Comparison of ENCODE assay signal across 18 cellular contexts in genomic region chr6:147974376-147974775, GRCh38.
DNase-seq lines count a peak whose midpoint lies in the region; ATAC-seq and TF ChIP-seq lines count a peak whose summit lies in the region.
"Had no signal": no experiment of that assay in that cellular context is flagged by ENCODE, and none has a peak within 500 bp of the region (broad histone marks: within the 10 kb centered on the region; RNA-seq: fewer than 3 reads in every experiment).

No MANE protein-coding gene starts in this region.

- H2BK5ac ChIP-seq in IMR-90 (ENCODE audit: low read depth, low read length, poor library complexity, severe bottlenecking), result no peak overlapping the region

- H3K56ac ChIP-seq in IMR-90 (ENCODE audit: extremely low read depth, insufficient read depth, low read length), result no peak overlapping the region

- H3K14ac ChIP-seq in IMR-90 (replicated peaks; ENCODE audit: low read depth, low read length), result no peak overlapping the region

- no peak overlapping the region for H3K23ac ChIP-seq in IMR-90 (ENCODE audit: low read depth, low read length)

- H3K27ac ChIP-seq in IMR-90 (ENCODE audit: insufficient read depth, low read length), result no peak overlapping the region
- H3K27ac ChIP-seq in colonic mucosa, result no peak overlapping the region
- H3K27ac ChIP-seq: left ventricle myocardium inferior, neutrophil, Peyer's patch, upper lobe of right lung had no signal

- BruUV-seq in IMR-90 (replicated peaks; lab: Mats Ljungman, UMichigan), result no TSS peak

- no peak overlapping the region for H2BK120ac ChIP-seq in IMR-90 (ENCODE audit: low read depth, low read length)

- H2BK20ac ChIP-seq in IMR-90 (ENCODE audit: low read depth, low read length), result no peak overlapping the region

- no peaks in the 10 kb centered on the region for H3K36me3 ChIP-seq in IMR-90 (ENCODE audit: control insufficient read depth, insufficient read depth, low read length)
- H3K36me3 ChIP-seq in colonic mucosa, result no peaks in the 10 kb centered on the region
- H3K36me3 ChIP-seq: left ventricle myocardium inferior, neutrophil, Peyer's patch, upper lobe of right lung had no signal

- H3K9ac ChIP-seq in IMR-90 (ENCODE audit: low read depth, low read length) (no peak overlapping the region), colonic mucosa (ENCODE audit: low read depth in 2 of 2, low read length in 2 of 2) (no peak overlapping the region)

- dilution Hi-C loops in IMR-90 (cut with HindIII; ENCODE audit: low sequenced_read_pairs, unreplicated experiment), result no loop called here

- H3K9me3 ChIP-seq in IMR-90 (ENCODE audit: control insufficient read depth, insufficient read depth, low read length) (no peaks in the 10 kb centered on the region), colonic mucosa (no peaks in the 10 kb centered on the region)
- H3K9me3 ChIP-seq: neutrophil, Peyer's patch, upper lobe of right lung had no signal

- H2BK15ac ChIP-seq in IMR-90 (ENCODE audit: low read depth, low read length), result no peak overlapping the region

- H3K4me2 ChIP-seq in IMR-90 (ENCODE audit: low read depth, low read length), result no peak overlapping the region

- no peak overlapping the region for H4K91ac ChIP-seq in IMR-90 (ENCODE audit: insufficient read depth, low read depth, low read length)

- no peaks in the 10 kb centered on the region for H4K20me1 ChIP-seq in IMR-90 (ENCODE audit: insufficient read depth, low read length)

- CTCF ChIA-PET in IMR-90 (lab: Yijun Ruan, JAX), result no interaction called here

- DNase-seq in AG09309 (ENCODE audit: low read depth), result peak; percentile 40
- DNase-seq in IMR-90, result peak; percentile 32
- DNase-seq in astrocyte of the spinal cord (ENCODE audit: low read depth, low spot score), result peak; percentile 33
- DNase-seq in kidney tubule cell (ENCODE audit: low spot score), result peak; percentile 83
- DNase-seq in 8988T, result no peak
- DNase-seq in sciatic nerve (ENCODE audit: low spot score), result no peak
- no peak for DNase-seq in colonic mucosa
- DNase-seq: AML-193; GDM1; glutamatergic neuron; left ventricle myocardium inferior; NCI-H2171; Peyer's patch; stimulated activated CD8-positive, alpha-beta memory T cell treated with anti-CD3 and anti-CD28 coated beads, Interleukin-4, amount 100 ng/mL, for 48 hours; upper lobe of right lung had no signal

- H4K5ac ChIP-seq in IMR-90 (ENCODE audit: low read depth, low read length), result no peak overlapping the region

- TF ChIP-seq CTCF in AG09309 (IDR thresholded peaks at IDR 0.05; ENCODE audit: control insufficient read depth, insufficient read depth, low read depth, low read length, missing control alignments) (no peak), IMR-90 (conservative IDR thresholded peaks at IDR 0.05; ENCODE audit: low read depth, low read length) (no peak), astrocyte of the spinal cord (IDR thresholded peaks at IDR 0.05; ENCODE audit: low read depth, low read length) (no peak), colonic mucosa (IDR thresholded peaks at IDR 0.05) (no peak)

- H2AK5ac ChIP-seq in IMR-90 (ENCODE audit: low read depth, low read length), result no peak overlapping the region

- H3K4me3 ChIP-seq in AG09309 (ENCODE audit: control insufficient read depth, low read depth, low read length) (no peak overlapping the region), IMR-90 (ENCODE audit: insufficient read depth, low read depth, low read length) (no peak overlapping the region), astrocyte of the spinal cord (ENCODE audit: low read depth, low read length) (no peak overlapping the region), colonic mucosa (no peak overlapping the region)
- H3K4me3 ChIP-seq: left ventricle myocardium inferior, Peyer's patch, upper lobe of right lung had no signal

- 33% methylated on average over 2 of the region's 4 CpGs; no CpG with 5 or more reads in 1 of the 2 experiments for WGBS in IMR-90 (ENCODE audit: extremely low coverage in 2 of 2, insufficient read length in 1 of 2), 2 experiments

- no peak for TF ChIP-seq POLR2A in IMR-90 (IDR thresholded peaks at IDR 0.05; ENCODE audit: low read depth, low read length)

- H3K4me1 ChIP-seq in IMR-90 (ENCODE audit: control insufficient read depth, insufficient read depth, low read length) (no peaks in the 10 kb centered on the region), colonic mucosa (no peaks in the 10 kb centered on the region)
- H3K4me1 ChIP-seq: left ventricle myocardium inferior, Peyer's patch, upper lobe of right lung had no signal

- no peak overlapping the region for H3K18ac ChIP-seq in IMR-90 (ENCODE audit: low read depth, low read length)

- no peak overlapping the region for H4K8ac ChIP-seq in IMR-90 (ENCODE audit: low read depth in 2 of 2, low read length in 2 of 2)

- H3K27me3 ChIP-seq in IMR-90 (ENCODE audit: control insufficient read depth, insufficient read depth, low read length) (peaks cover 3% of the 10 kb centered on the region), colonic mucosa (no peaks in the 10 kb centered on the region)
- H3K27me3 ChIP-seq: neutrophil, Peyer's patch, upper lobe of right lung had no signal

- peak; percentile 63 for ATAC-seq in IMR-90 (ENCODE audit: low read depth)
- no peak for ATAC-seq in sciatic nerve
- ATAC-seq in GM21737 (IDR thresholded peaks at IDR 0.05; ENCODE audit: unreplicated experiment), result no peak
- ATAC-seq: activated naive CD4-positive, alpha-beta T cell treated with anti-CD3 and anti-CD28 coated beads, Interleukin-2, amount 50 U/mL, for 72 hours; upper lobe of right lung had no signal

- in situ Hi-C loops in IMR-90 (cut with MboI; ENCODE audit: low sequenced_read_pairs), result no loop called here
- in situ Hi-C loops in astrocyte of the spinal cord (cut with HindIII; ENCODE audit: low sequenced_read_pairs), result no loop called here

- POLR2A ChIA-PET in IMR-90 (lab: Charles Lee; ENCODE audit: unreplicated experiment), result no interaction called here

- no peak overlapping the region for H2AK9ac ChIP-seq in IMR-90 (replicated peaks; ENCODE audit: low read depth, low read length, poor library complexity)

- no peak overlapping the region for H3K4ac ChIP-seq in IMR-90 (ENCODE audit: low read depth, low read length)

- no peak overlapping the region for H2AFZ ChIP-seq in IMR-90 (replicated peaks; ENCODE audit: low read length, poor library complexity)

- intact Hi-C loops in IMR-90 (cut with micrococcal nuclease) (no loop called here), sciatic nerve (cut with DNase I) (no loop called here), colonic mucosa (cut with DNase I) (loop anchor here (5.0 to 10.0 kb wide), 2 partner anchors 180 to 467 kb away; partner anchors contain the start of gene SAMD5)

- no peaks in the 10 kb centered on the region for H3K9me1 ChIP-seq in IMR-90 (ENCODE audit: insufficient read depth, low read length)

- no peaks in the 10 kb centered on the region for H3K79me1 ChIP-seq in IMR-90 (ENCODE audit: low read depth in 1 of 2, low read length in 2 of 2)

- TF ChIP-seq RAD21 in IMR-90 (IDR thresholded peaks at IDR 0.05; ENCODE audit: low read length), result no peak

TF ChIP-seq in IMR-90, 13 proteins besides CTCF, POLR2A, EP300 and RAD21:
- no peak for TF ChIP-seq BHLHE40 (IDR thresholded peaks at IDR 0.05; ENCODE audit: low read depth, low read length)
- TF ChIP-seq ELK1 (IDR thresholded peaks at IDR 0.05; ENCODE audit: borderline replicate concordance, low read depth, low read length), result no peak
- TF ChIP-seq CEBPB (IDR thresholded peaks at IDR 0.05; ENCODE audit: low read depth, low read length), result no peak
- no peak for TF ChIP-seq CHD1 (IDR thresholded peaks at IDR 0.05; ENCODE audit: low read depth, low read length)
- TF ChIP-seq RCOR1 (IDR thresholded peaks at IDR 0.05; ENCODE audit: insufficient replicate concordance, low read length), result no peak
- no peak for TF ChIP-seq RFX5 (IDR thresholded peaks at IDR 0.05; ENCODE audit: low read depth, low read length)
- no peak for TF ChIP-seq NFE2L2 (IDR thresholded peaks at IDR 0.05; ENCODE audit: low read depth, low read length)
- TF ChIP-seq MAZ (IDR thresholded peaks at IDR 0.05; ENCODE audit: borderline replicate concordance, low read depth, low read length), result no peak

Comparison
In these comparisons a context has a peak if more than half of its experiments do, and no peak if none do; other contexts are left out.
1. DNase-seq: peak in AG09309 (single experiment), IMR-90 (single experiment), astrocyte of the spinal cord (single experiment) and kidney tubule cell (single experiment); none in 8988T (single experiment), sciatic nerve (single experiment) and colonic mucosa (single experiment).